Comparison of ENCODE assay signal across 1 cellular context in the genomic region with DNA sequence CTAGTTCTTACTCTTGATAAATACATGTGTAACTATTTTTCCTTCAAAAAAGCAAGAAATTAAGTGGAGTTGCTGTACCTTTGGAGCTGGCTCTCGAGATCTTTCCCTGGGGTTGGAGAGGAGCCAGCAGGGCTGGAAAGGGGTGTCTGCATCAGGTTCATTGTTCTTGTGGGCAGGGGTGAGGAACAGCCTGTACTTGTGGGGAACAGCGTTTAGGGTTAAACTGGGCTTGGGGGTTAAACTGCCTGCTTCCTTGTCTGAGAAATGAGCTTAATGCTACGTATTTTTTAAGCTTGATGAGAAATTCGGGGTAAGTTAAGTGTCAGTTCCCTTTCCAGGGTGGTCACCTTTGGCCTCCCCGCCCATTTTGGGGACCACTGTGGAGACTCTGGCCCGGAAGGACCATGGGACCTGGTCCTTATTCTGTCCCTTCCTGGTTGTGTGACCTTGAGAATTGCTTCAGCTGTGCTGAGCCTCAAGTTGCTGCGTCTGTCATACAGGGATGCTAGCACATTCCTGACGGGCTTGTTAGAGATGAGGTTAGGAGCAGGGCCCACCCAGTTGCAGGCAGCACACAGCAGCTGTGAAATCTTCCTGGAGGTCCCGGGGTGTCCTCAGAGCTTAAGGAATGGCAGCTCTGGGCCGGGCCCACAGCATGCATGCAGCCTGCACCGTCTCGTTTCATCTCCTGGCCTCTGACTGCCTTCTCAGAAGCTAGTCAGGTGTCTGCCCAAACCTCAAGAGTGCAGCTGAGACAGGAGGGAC.
TF ChIP-seq lines count a peak whose summit lies in the region.

No MANE protein-coding gene starts in this region.

TF ChIP-seq in GM12878, 131 proteins besides CTCF, POLR2A, EP300 and RAD21:
- TF ChIP-seq, protein P1, sequence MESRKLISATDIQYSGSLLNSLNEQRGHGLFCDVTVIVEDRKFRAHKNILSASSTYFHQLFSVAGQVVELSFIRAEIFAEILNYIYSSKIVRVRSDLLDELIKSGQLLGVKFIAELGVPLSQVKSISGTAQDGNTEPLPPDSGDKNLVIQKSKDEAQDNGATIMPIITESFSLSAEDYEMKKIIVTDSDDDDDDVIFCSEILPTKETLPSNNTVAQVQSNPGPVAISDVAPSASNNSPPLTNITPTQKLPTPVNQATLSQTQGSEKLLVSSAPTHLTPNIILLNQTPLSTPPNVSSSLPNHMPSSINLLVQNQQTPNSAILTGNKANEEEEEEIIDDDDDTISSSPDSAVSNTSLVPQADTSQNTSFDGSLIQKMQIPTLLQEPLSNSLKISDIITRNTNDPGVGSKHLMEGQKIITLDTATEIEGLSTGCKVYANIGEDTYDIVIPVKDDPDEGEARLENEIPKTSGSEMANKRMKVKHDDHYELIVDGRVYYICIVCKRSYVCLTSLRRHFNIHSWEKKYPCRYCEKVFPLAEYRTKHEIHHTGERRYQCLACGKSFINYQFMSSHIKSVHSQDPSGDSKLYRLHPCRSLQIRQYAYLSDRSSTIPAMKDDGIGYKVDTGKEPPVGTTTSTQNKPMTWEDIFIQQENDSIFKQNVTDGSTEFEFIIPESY (IDR thresholded peaks at IDR 0.05) = no peak
- TF ChIP-seq SMAD1 (IDR thresholded peaks at IDR 0.05; ENCODE audit: low read depth, partially characterized antibody) = no peak
- no peak for TF ChIP-seq RB1 (IDR thresholded peaks at IDR 0.05; ENCODE audit: borderline replicate concordance)
- TF ChIP-seq, protein P2, sequence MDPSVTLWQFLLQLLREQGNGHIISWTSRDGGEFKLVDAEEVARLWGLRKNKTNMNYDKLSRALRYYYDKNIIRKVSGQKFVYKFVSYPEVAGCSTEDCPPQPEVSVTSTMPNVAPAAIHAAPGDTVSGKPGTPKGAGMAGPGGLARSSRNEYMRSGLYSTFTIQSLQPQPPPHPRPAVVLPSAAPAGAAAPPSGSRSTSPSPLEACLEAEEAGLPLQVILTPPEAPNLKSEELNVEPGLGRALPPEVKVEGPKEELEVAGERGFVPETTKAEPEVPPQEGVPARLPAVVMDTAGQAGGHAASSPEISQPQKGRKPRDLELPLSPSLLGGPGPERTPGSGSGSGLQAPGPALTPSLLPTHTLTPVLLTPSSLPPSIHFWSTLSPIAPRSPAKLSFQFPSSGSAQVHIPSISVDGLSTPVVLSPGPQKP (IDR thresholded peaks at IDR 0.05; ENCODE audit: low read depth, low read length) = no peak
- no peak for TF ChIP-seq SUPT20H (IDR thresholded peaks at IDR 0.05; ENCODE audit: borderline replicate concordance, control insufficient read depth, low read depth, low read length)
